15 cellular contexts compared by ENCODE assay signal in the genomic region with DNA sequence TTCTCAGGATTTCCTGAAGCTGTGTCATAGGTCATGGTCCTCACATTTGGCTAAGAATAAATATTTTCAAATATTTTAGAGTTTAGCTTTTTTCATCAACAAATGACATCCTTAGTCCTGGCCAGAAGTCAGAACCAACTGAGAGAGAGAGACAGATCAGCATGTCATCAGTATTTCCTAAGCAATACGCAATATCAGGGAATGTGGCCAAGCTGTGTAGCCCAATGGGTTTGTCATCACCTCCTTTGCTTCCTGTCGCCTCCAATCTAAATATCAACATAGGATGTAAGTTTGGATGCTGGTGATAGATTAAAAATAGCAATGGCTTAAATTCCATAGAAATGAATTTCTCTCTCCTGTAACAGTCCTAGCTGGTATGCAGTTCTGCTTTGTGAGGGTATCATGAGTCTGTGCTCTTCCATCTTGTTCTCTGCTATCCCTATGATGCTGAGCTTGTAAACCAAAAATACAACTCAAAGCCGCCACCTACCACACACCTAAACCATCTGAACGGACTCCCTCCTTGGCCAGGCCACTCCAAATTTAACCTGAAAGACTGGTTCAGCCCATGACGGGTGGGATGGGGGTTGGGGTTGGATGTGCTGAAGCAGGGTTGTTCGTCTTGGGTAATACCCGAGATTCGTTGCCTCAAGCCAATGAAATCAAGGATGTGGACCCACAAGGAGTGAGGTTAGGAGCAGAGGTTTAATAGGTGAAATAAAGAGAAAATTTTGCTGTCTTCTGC. TPM values are rescaled to one million over a fixed set of nuclear protein-coding genes. Genes with fewer than 3 reads are reported as not detected.
DNase-seq lines count a peak whose midpoint lies in the region; ATAC-seq, FAIRE-seq and TF ChIP-seq lines count a peak whose summit lies in the region.
"Had no signal": no experiment of that assay in that cellular context is flagged by ENCODE, and none has a peak within 500 bp of the region (broad histone marks: within the 10 kb centered on the region; RNA-seq: fewer than 3 reads in every experiment).

No MANE protein-coding gene starts in this region.

- WGBS in right lobe of liver (ENCODE audit: insufficient coverage, low coverage, low lambda C conversion rate, missing lambda C conversion rate): 65% methylated on average over 7 of the region's 8 CpGs

- H3K27ac ChIP-seq in right lobe of liver: no peak overlapping the region
- H3K27ac ChIP-seq: C4-2B had no signal

- DNase-seq in AG08395 (ENCODE audit: low spot score) (peak; percentile 92), HTR-8/SVneo (ENCODE audit: insufficient read length, low spot score) (no peak), chondrocyte (ENCODE audit: low spot score) (no peak), right lobe of liver (no peak), NCI-H1092 (lab: John Stamatoyannopoulos, UW) (no peak), GM19240 (ENCODE audit: insufficient read length, low spot score) (no peak)
- no peak for DNase-seq in activated naive CD4-positive, alpha-beta T cell treated with Interleukin-2 at 50 U/mL for 16 hours
- DNase-seq: activated CD8-positive, alpha-beta T cell treated with anti-CD3 and anti-CD28 coated beads, Interleukin-2, amount 10 ng/mL, durations not matched to agents 7 days and 5 days; activated naive CD8-positive, alpha-beta T cell treated with anti-CD3 and anti-CD28 coated beads, Interleukin-2, amount 10 ng/mL, durations not matched to agents 7 days and 5 days; NCI-H1105 treated with DMSO at 0.1 percent for 48 hours; NCI-H82; T-helper 17 cell had no signal

- intact Hi-C loops in right lobe of liver (cut with DNase I): no loop called here

- no peak for TF ChIP-seq POLR2A in right lobe of liver (IDR thresholded peaks at IDR 0.05)

- H3K36me3 Mint-ChIP-seq in chondrocyte (ENCODE audit: low read depth): no peaks in the 10 kb centered on the region
- H3K36me3 Mint-ChIP-seq: activated naive CD8-positive, alpha-beta T cell treated with anti-CD3 and anti-CD28 coated beads, Interleukin-2, amount 10 ng/mL, durations not matched to agents 7 days and 5 days; mesothelial cell of epicardium had no signal

- ATAC-seq in right lobe of liver: peak; percentile 54 to 69 (median 56)
- no peak for ATAC-seq in GM21526 (IDR thresholded peaks at IDR 0.05; ENCODE audit: low FRiP score, unreplicated experiment)
- ATAC-seq: activated CD8-positive, alpha-beta T cell treated with anti-CD3 and anti-CD28 coated beads, Interleukin-2, amount 10 ng/mL, durations not matched to agents 7 days and 5 days; T-helper 17 cell had no signal

- H3K9me3 Mint-ChIP-seq in chondrocyte (ENCODE audit: low read depth): no peaks in the 10 kb centered on the region

- no peaks in the 10 kb centered on the region for H3K27me3 ChIP-seq in right lobe of liver

- H3K9me3 ChIP-seq in right lobe of liver: no peaks in the 10 kb centered on the region

- peaks cover 38% of the 10 kb centered on the region for H3K4me1 Mint-ChIP-seq in chondrocyte (ENCODE audit: low read depth)
- H3K4me1 Mint-ChIP-seq: T-helper 17 cell had no signal

- H3K27ac Mint-ChIP-seq in chondrocyte (ENCODE audit: unreplicated experiment): peak overlapping the region; percentile 92
- H3K27ac Mint-ChIP-seq: activated CD8-positive, alpha-beta T cell treated with anti-CD3 and anti-CD28 coated beads, Interleukin-2, amount 10 ng/mL, durations not matched to agents 7 days and 5 days; activated naive CD8-positive, alpha-beta T cell treated with anti-CD3 and anti-CD28 coated beads, Interleukin-2, amount 10 ng/mL, durations not matched to agents 7 days and 5 days; mesothelial cell of epicardium; T-helper 17 cell had no signal

- no peak overlapping the region for H3K4me3 Mint-ChIP-seq in chondrocyte (ENCODE audit: unreplicated experiment)
- H3K4me3 Mint-ChIP-seq: activated CD8-positive, alpha-beta T cell treated with anti-CD3 and anti-CD28 coated beads, Interleukin-2, amount 10 ng/mL, durations not matched to agents 7 days and 5 days; activated naive CD8-positive, alpha-beta T cell treated with anti-CD3 and anti-CD28 coated beads, Interleukin-2, amount 10 ng/mL, durations not matched to agents 7 days and 5 days; mesothelial cell of epicardium; T-helper 17 cell had no signal

- TF ChIP-seq CTCF in chondrocyte (IDR thresholded peaks at IDR 0.05): no peak
- no peak for TF ChIP-seq CTCF in right lobe of liver (IDR thresholded peaks at IDR 0.05)

- no peaks in the 10 kb centered on the region for H3K27me3 Mint-ChIP-seq in chondrocyte (ENCODE audit: low read depth)
- H3K27me3 Mint-ChIP-seq: activated naive CD8-positive, alpha-beta T cell treated with anti-CD3 and anti-CD28 coated beads, Interleukin-2, amount 10 ng/mL, durations not matched to agents 7 days and 5 days had no signal

- no peaks in the 10 kb centered on the region for H3K36me3 ChIP-seq in right lobe of liver

- FAIRE-seq in HTR-8/SVneo (lab: Jason Lieb, UNC): peak; percentile 23

- H3K4me1 ChIP-seq in right lobe of liver: peaks cover 0 to 8% (median 0%) of the 10 kb centered on the region in 4 donors

- no peak overlapping the region for H3K4me3 ChIP-seq in right lobe of liver

RNA-seq across cellular contexts. Expression of gene IGSF23, which starts 10.0 kb away (rescaled TPM):
- total RNA-seq in chondrocyte: not detected in 3 replicates
- total RNA-seq in right lobe of liver: 10 to 100 TPM in 3 of 6 experiments, 1 to 10 TPM in 3; 4.4 to 15.2 (median 9.0) TPM
- total RNA-seq: activated CD8-positive, alpha-beta T cell treated with anti-CD3 and anti-CD28 coated beads, Interleukin-2, amount 10 ng/mL, durations not matched to agents 7 days and 5 days; activated naive CD8-positive, alpha-beta T cell treated with anti-CD3 and anti-CD28 coated beads, Interleukin-2, amount 10 ng/mL, durations not matched to agents 7 days and 5 days; mesothelial cell of epicardium; T-helper 17 cell had no signal

RNA-seq across cellular contexts. Expression of gene PVR, which starts 40.3 kb away (rescaled TPM):
- total RNA-seq in chondrocyte (44.4 to 93.2 TPM (median 89.7 TPM) in 3 replicates), right lobe of liver (10 to 100 TPM; 26.6 to 66.6 (median 55.5) TPM)
